Comparison of ENCODE assay signal across 8 cellular contexts in genomic region chr10:10120671-10121070, GRCh38.
"Had no signal": no experiment of that assay in that cellular context is flagged by ENCODE, and none has a peak within 500 bp of the region (broad histone marks: within the 10 kb centered on the region; RNA-seq: fewer than 3 reads in every experiment).

No MANE protein-coding gene starts in this region.

- DNase-seq: GM23248, GOT3, H9, HCEC 1CT, KBM-7 had no signal

- H3K4me2 ChIP-seq: KMS-11 had no signal

- H3K4me1 Mint-ChIP-seq: H9 had no signal

- H3K4me3 ChIP-seq: GM23248 had no signal

- H3K27me3 Mint-ChIP-seq: IgD-negative memory B cell had no signal

- H3K27ac Mint-ChIP-seq: H9, IgD-negative memory B cell had no signal

- H3K4me3 Mint-ChIP-seq: H9, IgD-negative memory B cell had no signal

- H3K27ac ChIP-seq: GM23248, HL-60, KMS-11 had no signal

- H2AFZ ChIP-seq: GM23248 had no signal
